ENCODE assay signal across 20 cellular contexts in the genomic region with DNA sequence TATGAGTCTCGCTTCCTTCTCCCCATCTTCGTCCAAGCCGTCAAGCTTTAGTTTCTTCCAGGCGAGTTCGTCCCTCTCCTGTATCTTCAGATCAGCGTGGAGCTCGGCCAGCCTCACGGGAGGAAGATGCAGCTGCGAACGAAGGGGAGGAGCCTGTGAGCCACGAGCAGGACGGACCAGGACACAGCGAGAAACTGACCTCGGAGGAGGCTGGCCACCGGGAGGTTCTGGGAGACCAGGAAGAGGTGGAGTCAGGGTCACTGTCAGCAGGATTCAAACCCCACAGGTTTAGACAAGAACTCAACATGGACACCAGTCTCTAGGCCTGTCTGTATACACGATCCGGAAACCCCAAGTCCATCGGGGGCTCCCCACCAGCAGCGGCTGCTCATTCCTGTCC. TPM values are rescaled to one million over a fixed set of nuclear protein-coding genes. Genes with fewer than 3 reads are reported as not detected.
DNase-seq lines count a peak whose midpoint lies in the region; ATAC-seq, FAIRE-seq and TF ChIP-seq lines count a peak whose summit lies in the region.
"Had no signal": no experiment of that assay in that cellular context is flagged by ENCODE, and none has a peak within 500 bp of the region (broad histone marks: within the 10 kb centered on the region; RNA-seq: fewer than 3 reads in every experiment).

No MANE protein-coding gene starts in this region.

- H3K9ac ChIP-seq in HepG2 (ENCODE audit: insufficient read depth, low read depth, low read length) (no peak overlapping the region), endodermal cell (ENCODE audit: extremely low read depth, low read length, poor library complexity, severe bottlenecking) (no peak overlapping the region), neural progenitor cell (no peak overlapping the region)

- POLR2A ChIA-PET in HepG2 (lab: Yijun Ruan, JAX), result no interaction called here

- no peak overlapping the region for H3K4me3 ChIP-seq in right lobe of liver
- H3K4me3 ChIP-seq in HepG2 (replicated peaks in 1 of 3; ENCODE audit: insufficient read depth in 1 of 3, low read depth in 2 of 3, low read length in 3 of 3), result no peak overlapping the region
- no peak overlapping the region for H3K4me3 ChIP-seq in endodermal cell (ENCODE audit: low read length)
- no peak overlapping the region for H3K4me3 ChIP-seq in neural progenitor cell
- H3K4me3 ChIP-seq: A549 had no signal

- H3K4me1 Mint-ChIP-seq in endodermal cell (peaks cover 18% of the 10 kb centered on the region), neural progenitor cell (peaks cover 21% of the 10 kb centered on the region), immature natural killer cell (peaks cover 18 to 22% of the 10 kb centered on the region in 2 donors)

- ATAC-seq in right lobe of liver, result no peak
- ATAC-seq in HepG2, result no peak
- ATAC-seq: A549, Right ventricle myocardium inferior had no signal

- H3K4me3 Mint-ChIP-seq in endodermal cell (no peak overlapping the region), neural progenitor cell (no peak overlapping the region), immature natural killer cell (no peak overlapping the region)

- H2AFZ ChIP-seq in HepG2 (ENCODE audit: low read length) (no peak overlapping the region), neural progenitor cell (replicated peaks) (no peak overlapping the region)

- CTCF ChIA-PET in HepG2 (lab: Yijun Ruan, JAX; ENCODE audit: low intra/inter-chr PET ratio, low total read pairs), result no interaction called here

- FAIRE-seq in HepG2 (lab: Jason Lieb, UNC), result no peak
- FAIRE-seq in HTR-8/SVneo (lab: Jason Lieb, UNC), result no peak
- FAIRE-seq: A549, D721Med, GM12892, H1, RCC 7860 had no signal

- no peak for TF ChIP-seq CTCF in right lobe of liver (IDR thresholded peaks at IDR 0.05)
- no peak for TF ChIP-seq CTCF in HepG2 (CRISPR knock-in tag; IDR thresholded peaks at IDR 0.05)
- no peak for TF ChIP-seq CTCF in endodermal cell (conservative IDR thresholded peaks at IDR 0.05)
- no peak for TF ChIP-seq CTCF in neural progenitor cell (IDR thresholded peaks at IDR 0.05)

- peak in 2 of 3 donors; percentile 10 to 37 for DNase-seq in right lobe of liver
- no peak for DNase-seq in HepG2 (ENCODE audit: low spot score)
- peak; percentile 42 for DNase-seq in endodermal cell
- DNase-seq in neural progenitor cell (ENCODE audit: low spot score), result no peak
- no peak for DNase-seq in NCI-H446 treated with DMSO at 0.1 percent for 48 hours (lab: John Stamatoyannopoulos, UW)
- DNase-seq in HTR-8/SVneo (ENCODE audit: insufficient read length, low spot score), result no peak
- DNase-seq in immature natural killer cell, result no peak
- DNase-seq: KG1; NCI-H1105 treated with DMSO at 0.1 percent for 48 hours; NCI-H1694; NCI-H2081 treated with DMSO at 0.1 percent for 48 hours; NCI-H510A; NCI-H748 treated with DMSO at 0.1 percent for 48 hours; NK-92 treated with Interleukin-12 subunit alpha and Interleukin-12 subunit beta, amount 100 ng/mL, for 24 hours had no signal

- no peak overlapping the region for H3K4me2 ChIP-seq in HepG2 (ENCODE audit: low read depth, low read length)
- H3K4me2 ChIP-seq in neural progenitor cell, result no peak overlapping the region
- H3K4me2 ChIP-seq: A549 had no signal

- peaks cover 43% of the 10 kb centered on the region for H3K36me3 Mint-ChIP-seq in endodermal cell (ENCODE audit: low read depth)
- H3K36me3 Mint-ChIP-seq in neural progenitor cell, result peaks cover 15% of the 10 kb centered on the region
- H3K36me3 Mint-ChIP-seq in immature natural killer cell, result peaks cover 0 to 4% (median 4%) of the 10 kb centered on the region in 3 donors

- H3K36me3 ChIP-seq in right lobe of liver, result peaks cover 0 to 41% (median 7%) of the 10 kb centered on the region in 4 donors
- H3K36me3 ChIP-seq in HepG2 (replicated peaks in 1 of 2; ENCODE audit: control insufficient read depth in 1 of 2, insufficient read depth in 2 of 2, low read length in 2 of 2), result peaks cover 45 to 66% of the 10 kb centered on the region in 2 experiments
- H3K36me3 ChIP-seq in endodermal cell (ENCODE audit: control insufficient read depth, insufficient read depth, low read length), result peaks cover 43% of the 10 kb centered on the region
- no peaks in the 10 kb centered on the region for H3K36me3 ChIP-seq in neural progenitor cell

- 100% methylated on average over 3 of the region's 19 CpGs for WGBS in right lobe of liver (ENCODE audit: insufficient coverage, low coverage, low lambda C conversion rate, missing lambda C conversion rate)
- whole genome bisulfite sequencing in HepG2 (ENCODE audit: low lambda C conversion rate), result 95% methylated on average over 18 of the region's 19 CpGs
- 88 to 92% methylated on average over 12 to 19 of the region's 19 CpGs for WGBS in endodermal cell (ENCODE audit: insufficient coverage in 1 of 2, insufficient read length in 1 of 2), 2 experiments

- H3K4me1 ChIP-seq in right lobe of liver, result no peaks in the 10 kb centered on the region
- H3K4me1 ChIP-seq in HepG2 (ENCODE audit: insufficient read depth, low read length), result peaks cover 7% of the 10 kb centered on the region; the same call in 1 of the 2 replicates
- H3K4me1 ChIP-seq in endodermal cell (ENCODE audit: control insufficient read depth, insufficient read depth, low read length), result no peaks in the 10 kb centered on the region
- peaks cover 3% of the 10 kb centered on the region for H3K4me1 ChIP-seq in neural progenitor cell
- H3K4me1 ChIP-seq: A549 had no signal

- TF ChIP-seq EP300 in HepG2 (IDR thresholded peaks at IDR 0.05; ENCODE audit: low read depth in 2 of 2, low read length in 2 of 2) (no peak), HepG2 (CRISPR knock-in tag; IDR thresholded peaks at IDR 0.05; ENCODE audit: borderline replicate concordance) (no peak)

- H3K79me2 ChIP-seq in HepG2 (ENCODE audit: insufficient read depth, low read length) (peaks cover 21% of the 10 kb centered on the region), neural progenitor cell (ENCODE audit: low read depth) (peaks cover 52% of the 10 kb centered on the region)

- no peak for TF ChIP-seq RAD21 in HepG2 (CRISPR knock-in tag; IDR thresholded peaks at IDR 0.05)

- in situ Hi-C loops in HepG2 (cut with HindIII; ENCODE audit: extremely low pct_ligation_motif_present, low pct_unique_long_range_greater_than_20kb), result no loop called here

- H3K27me3 Mint-ChIP-seq in endodermal cell (ENCODE audit: insufficient read depth) (peaks cover under 1% of the 10 kb centered on the region), neural progenitor cell (ENCODE audit: insufficient read depth, low read depth) (peaks cover 3% of the 10 kb centered on the region), immature natural killer cell (ENCODE audit: low read depth in 3 of 3) (peaks cover 0 to 5% (median 3%) of the 10 kb centered on the region in 3 donors)

- no peaks in the 10 kb centered on the region for H3K9me3 Mint-ChIP-seq in endodermal cell
- no peaks in the 10 kb centered on the region for H3K9me3 Mint-ChIP-seq in neural progenitor cell
- H3K9me3 Mint-ChIP-seq in immature natural killer cell, result no peaks in the 10 kb centered on the region

- intact Hi-C loops in right lobe of liver (cut with DNase I), result no loop called here
- intact Hi-C loops in HepG2 (cut with micrococcal nuclease; ENCODE audit: unreplicated experiment), result no loop called here

- no peak overlapping the region for H3K27ac Mint-ChIP-seq in endodermal cell
- peak overlapping the region; percentile 63 for H3K27ac Mint-ChIP-seq in neural progenitor cell
- H3K27ac Mint-ChIP-seq in immature natural killer cell, result no peak overlapping the region

- H4K20me1 ChIP-seq in HepG2 (ENCODE audit: insufficient read depth, low read length) (peaks cover 5% of the 10 kb centered on the region; the same call in 1 of the 2 replicates), neural progenitor cell (ENCODE audit: low read depth) (peaks cover 88% of the 10 kb centered on the region)

- BruUV-seq in HepG2 (replicated peaks; lab: Mats Ljungman, UMichigan), result no TSS peak

- no peaks in the 10 kb centered on the region for H3F3A ChIP-seq in neural progenitor cell (ENCODE audit: low read depth)

- H3K27ac ChIP-seq in right lobe of liver (no peak overlapping the region), HepG2 (ENCODE audit: extremely low read length, insufficient read depth, low read length) (no peak overlapping the region), endodermal cell (ENCODE audit: low read depth, low read length) (no peak overlapping the region), neural progenitor cell (no peak overlapping the region)
- H3K27ac ChIP-seq: A549 had no signal

- H3K27me3 ChIP-seq in right lobe of liver (no peaks in the 10 kb centered on the region), HepG2 (ENCODE audit: control insufficient read depth in 1 of 2, insufficient read depth in 2 of 2, low read length in 2 of 2) (no peaks in the 10 kb centered on the region), endodermal cell (ENCODE audit: control insufficient read depth, insufficient read depth, low read length, poor library complexity, severe bottlenecking) (no peaks in the 10 kb centered on the region), neural progenitor cell (no peaks in the 10 kb centered on the region)

- TF ChIP-seq POLR2A in right lobe of liver (IDR thresholded peaks at IDR 0.05) (no peak), HepG2 (IDR thresholded peaks at IDR 0.05; ENCODE audit: insufficient read depth in 1 of 2, low read depth in 2 of 2, low read length in 2 of 2) (no peak)

- no peaks in the 10 kb centered on the region for H3K9me3 ChIP-seq in right lobe of liver
- no peaks in the 10 kb centered on the region for H3K9me3 ChIP-seq in HepG2 (ENCODE audit: low read length)
- no peaks in the 10 kb centered on the region for H3K9me3 ChIP-seq in endodermal cell (ENCODE audit: control insufficient read depth, low read length)
- H3K9me3 ChIP-seq in neural progenitor cell (ENCODE audit: low read depth), result no peaks in the 10 kb centered on the region
- H3K9me3 ChIP-seq: A549 had no signal

RNA-seq across cellular contexts. Expression of gene LRPAP1, which starts 7.3 kb away (rescaled TPM):
- total RNA-seq in right lobe of liver (100 to 1,000 TPM in 1 of 6 experiments, 10 to 100 TPM in 5; 63.4 to 108 (median 85.3) TPM), HepG2 (2016; rRNA removed; fragmentation: Illumina TruSeq; extraction: Trizol) (81.5 and 191 TPM in 2 replicates), endodermal cell (100 to 1,000 TPM; 111 to 129 TPM), neural progenitor cell (ENCODE audit: low replicate concordance) (48.3 and 76.1 TPM in 2 replicates)
- 13.6 and 13.8 TPM in 2 replicates for total RNA-seq in HepG2 (2016; cell fraction: cytosol; rRNA removed; fragmentation: Illumina TruSeq; extraction: Trizol; ENCODE audit: low read depth)
- total RNA-seq in HepG2 (2016; cell fraction: insoluble cytoplasmic fraction; rRNA removed; fragmentation: Illumina TruSeq; extraction: Trizol), result 74.4 and 198 TPM in 2 replicates
- 21.2 and 25.2 TPM in 2 replicates for total RNA-seq in HepG2 (2016; cell fraction: membrane; rRNA removed; fragmentation: Illumina TruSeq; extraction: Trizol)
- 143 and 170 TPM in 2 replicates for total RNA-seq in HepG2 (2016; cell fraction: nucleus; rRNA removed; fragmentation: Illumina TruSeq; extraction: Trizol)
- polyA plus RNA-seq in HepG2 (2011; rRNA removed) (153 and 176 TPM in 2 replicates), immature natural killer cell (100 to 1,000 TPM in 2 of 3 donors, 10 to 100 TPM in 1; 98.7 to 185 (median 148) TPM)
- polyA plus RNA-seq in HepG2 (2011; cell fraction: cytosol; rRNA removed), result 149 and 180 TPM in 2 replicates
- polyA plus RNA-seq in HepG2 (2011; cell fraction: nucleus; rRNA removed), result 95.3 and 103 TPM in 2 replicates
- 118 TPM in 2 replicates for polyA plus RNA-seq in HepG2 (2012)
- polyA plus RNA-seq in HepG2 (2016; cell fraction: cytosol; fragmentation: Illumina TruSeq; extraction: Trizol; ENCODE audit: low read depth), result 23.9 and 25.8 TPM in 2 replicates
- 64.4 and 77.4 TPM in 2 replicates for polyA plus RNA-seq in HepG2 (2016; cell fraction: insoluble cytoplasmic fraction; fragmentation: Illumina TruSeq; extraction: Trizol; ENCODE audit: low read depth)
- 25.2 and 31.6 TPM in 2 replicates for polyA plus RNA-seq in HepG2 (2016; cell fraction: membrane; fragmentation: Illumina TruSeq; extraction: Trizol; ENCODE audit: low read depth)
- polyA plus RNA-seq in HepG2 (2016; cell fraction: nucleus; fragmentation: Illumina TruSeq; extraction: Trizol; ENCODE audit: insufficient read depth, low read depth), result 270 and 284 TPM in 2 replicates
- polyA minus RNA-seq in HepG2 (2011; rRNA and poly(A)+ RNA removed; ENCODE audit: low replicate concordance), result 32.2 and 52.3 TPM in 2 replicates
- polyA minus RNA-seq in HepG2 (2011; cell fraction: cytosol; rRNA and poly(A)+ RNA removed), result 53.1 and 54.6 TPM in 2 replicates
- 24.3 and 25.0 TPM in 2 replicates for polyA minus RNA-seq in HepG2 (2011; cell fraction: nucleus; rRNA and poly(A)+ RNA removed)
- 89.0 TPM for polyA plus RNA-seq in endodermal cell (2013, experiment 1 of 2)
- 75.9 TPM for polyA plus RNA-seq in endodermal cell (2013, experiment 2 of 2)

Comparison
In these comparisons a context has a peak if more than half of its experiments do, and no peak if none do; other contexts are left out.
1. DNase-seq: peak in right lobe of liver (2 of 3) and endodermal cell (single experiment); none in HepG2 (single experiment), neural progenitor cell (single experiment), NCI-H446 treated with DMSO at 0.1 percent for 48 hours (single experiment), HTR-8/SVneo (single experiment) and immature natural killer cell (0 of 3).